In the genomic region with DNA sequence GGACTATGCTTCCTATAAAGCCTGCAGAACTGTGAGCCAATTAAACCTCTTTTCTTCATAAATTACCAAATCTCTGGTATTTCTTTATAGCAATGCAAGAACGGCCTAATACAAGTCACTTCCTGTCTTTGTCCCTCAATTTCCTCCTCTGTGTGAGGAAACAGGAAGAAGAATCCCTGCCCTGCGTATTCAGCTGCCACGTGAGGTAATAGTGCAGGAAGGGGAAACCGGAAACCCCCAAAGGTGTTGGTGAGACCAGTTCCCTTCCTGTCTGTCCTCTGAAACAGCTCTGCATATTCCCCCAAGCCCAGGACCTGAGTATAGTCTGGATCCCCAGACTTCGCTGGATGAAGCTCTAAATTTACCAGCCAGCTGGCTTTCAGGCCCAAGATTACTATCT, we compare ENCODE assay signal across 13 cellular contexts. TPM values are rescaled to one million over a fixed set of nuclear protein-coding genes. Genes with fewer than 3 reads are reported as not detected.
DNase-seq lines count a peak whose midpoint lies in the region; FAIRE-seq and TF ChIP-seq lines count a peak whose summit lies in the region.
"Had no signal": no experiment of that assay in that cellular context is flagged by ENCODE, and none has a peak within 500 bp of the region (broad histone marks: within the 10 kb centered on the region; RNA-seq: fewer than 3 reads in every experiment).

No MANE protein-coding gene starts in this region.

- TF ChIP-seq POLR2A in endothelial cell of umbilical vein (IDR thresholded peaks at IDR 0.05; ENCODE audit: low read depth, low read length) = no peak
- no peak for TF ChIP-seq POLR2A in spleen (IDR thresholded peaks at IDR 0.05)

- peak; percentile 77 for FAIRE-seq in endothelial cell of umbilical vein (lab: Jason Lieb, UNC)
- FAIRE-seq: A549, G401.6 had no signal

- CTCF ChIA-PET in endothelial cell of umbilical vein (lab: Charles Lee) = interaction anchor here (0.8 to 1.4 kb wide), 4 partner anchors 9 to 58 kb away, joined by 3 to 4 read pairs (median 4); a partner anchor contains a TSS

- H3K4me3 ChIP-seq in endothelial cell of umbilical vein (replicated peaks in 1 of 3; ENCODE audit: insufficient read depth in 1 of 3, low read depth in 1 of 3, low read length in 3 of 3) (no peak overlapping the region), spleen (peak overlapping the region in 1 of 8 donors; percentile 32)
- H3K4me3 ChIP-seq: A549, PC-9 had no signal

- no peak for TF ChIP-seq CTCF in endothelial cell of umbilical vein (IDR thresholded peaks at IDR 0.05; ENCODE audit: extremely low read depth in 1 of 2, insufficient read depth in 1 of 2, low read depth in 1 of 2, low read length in 2 of 2)
- TF ChIP-seq CTCF in spleen (IDR thresholded peaks at IDR 0.05 in 8 of 11, conservative IDR thresholded peaks at IDR 0.05 in 3 of 11) = no peak

- peak; percentile 62 for DNase-seq in activated CD8-positive, alpha-beta memory T cell treated with anti-CD3 and anti-CD28 coated beads for 24 hours
- DNase-seq in activated CD8-positive, alpha-beta memory T cell treated with anti-CD3 and anti-CD28 coated beads, Interleukin-2, amount 50 U/mL, for 4 hours = no peak
- DNase-seq in SKM-1 (lab: John Stamatoyannopoulos, UW; ENCODE audit: unreplicated experiment) = peak; percentile 60
- DNase-seq in endothelial cell of umbilical vein (ENCODE audit: low read depth, low spot score) = peak; percentile 46
- no peak for DNase-seq in spleen
- no peak for DNase-seq in hypothalamus (lab: John Stamatoyannopoulos, UW)
- no peak for DNase-seq in NCI-H1436 (lab: John Stamatoyannopoulos, UW)
- no peak for DNase-seq in activated CD4-positive, alpha-beta T cell treated with anti-CD3 and anti-CD28 coated beads for 1 hour
- DNase-seq: amygdala, NCI-H1436 treated with DMSO at 0.1 percent for 48 hours, PC-9 had no signal

- no peaks in the 10 kb centered on the region for H4K20me1 ChIP-seq in endothelial cell of umbilical vein (replicated peaks; ENCODE audit: control insufficient read depth, extremely low read depth, insufficient read depth, low read length)

- H3K4me1 ChIP-seq in endothelial cell of umbilical vein (ENCODE audit: control insufficient read depth, extremely low read depth, insufficient read depth, low read length) (peaks cover 17% of the 10 kb centered on the region), spleen (peaks cover 0 to 29% (median 15%) of the 10 kb centered on the region in 6 donors)
- H3K4me1 ChIP-seq: A549 had no signal

- dilution Hi-C loops in endothelial cell of umbilical vein (cut with MboI; ENCODE audit: extremely low pct_ligation_motif_present, low sequenced_read_pairs) = no loop called here

- intact Hi-C loops in endothelial cell of umbilical vein (cut with micrococcal nuclease) (no loop called here), spleen (cut with DNase I; ENCODE audit: low total_unique reads) (no loop called here)

- H2AFZ ChIP-seq in endothelial cell of umbilical vein (ENCODE audit: low read depth, low read length) = peak overlapping the region; percentile 14
- H2AFZ ChIP-seq: PC-9 had no signal

- no peak overlapping the region for H3K4me2 ChIP-seq in endothelial cell of umbilical vein (ENCODE audit: insufficient read depth, low read length)
- H3K4me2 ChIP-seq: A549, PC-9 had no signal

- H3K9me3 ChIP-seq in endothelial cell of umbilical vein (replicated peaks; ENCODE audit: control insufficient read depth, insufficient read depth, low read length) = no peaks in the 10 kb centered on the region
- peaks cover 0 to 31% (median 26%) of the 10 kb centered on the region in 8 donors for H3K9me3 ChIP-seq in spleen

- no peaks in the 10 kb centered on the region for H3K36me3 ChIP-seq in endothelial cell of umbilical vein (ENCODE audit: control insufficient read depth in 2 of 2, extremely low read depth in 1 of 2, insufficient read depth in 2 of 2, low read length in 2 of 2)
- no peaks in the 10 kb centered on the region for H3K36me3 ChIP-seq in spleen

- no peak overlapping the region for H3K9ac ChIP-seq in endothelial cell of umbilical vein (replicated peaks; ENCODE audit: extremely low read depth, insufficient read depth, low read length)

- H3K27me3 ChIP-seq in endothelial cell of umbilical vein (ENCODE audit: control insufficient read depth in 2 of 2, insufficient read depth in 2 of 2, low read length in 2 of 2) = no peaks in the 10 kb centered on the region
- H3K27me3 ChIP-seq in spleen (replicated peaks in 1 of 7) = no peaks in the 10 kb centered on the region

- no peaks in the 10 kb centered on the region for H3K79me2 ChIP-seq in endothelial cell of umbilical vein (ENCODE audit: control insufficient read depth, insufficient read depth, low read length)

- no TSS peak for BruUV-seq in endothelial cell of umbilical vein (replicated peaks; lab: Mats Ljungman, UMichigan)

- POLR2A ChIA-PET in endothelial cell of umbilical vein (lab: Charles Lee) = interaction anchor here (1.4 kb wide), 1 partner anchor 18 kb away, joined by 5 read pairs; a partner anchor contains a TSS

- no peaks in the 10 kb centered on the region for H3K9me1 ChIP-seq in endothelial cell of umbilical vein (replicated peaks; ENCODE audit: control insufficient read depth, extremely low read depth, insufficient read depth, low read length)

- H3K27ac ChIP-seq in endothelial cell of umbilical vein (ENCODE audit: insufficient read depth, low read depth, low read length) = peak overlapping the region; percentile 66
- H3K27ac ChIP-seq in spleen = peak overlapping the region in 7 of 8 donors; percentile 34 to 78 (median 65)
- H3K27ac ChIP-seq: A549, PC-9 had no signal

- 28 to 38% (median 30%) methylated on average over 5 of the region's 5 CpGs for WGBS in spleen, 5 donors

TF ChIP-seq in endothelial cell of umbilical vein, 7 proteins besides CTCF, POLR2A, EP300 and RAD21:
- peak; percentile 40 for TF ChIP-seq FOS (IDR thresholded peaks at IDR 0.05; ENCODE audit: borderline replicate concordance, insufficient read depth, low read length)
- TF ChIP-seq GATA2 (IDR thresholded peaks at IDR 0.05; ENCODE audit: insufficient read depth, insufficient read length, low read depth, low read length) = peak; percentile 15
- TF ChIP-seq POLR2AphosphoS5 (IDR thresholded peaks at IDR 0.05; ENCODE audit: insufficient read depth, low read depth, low read length) = peak; percentile 67
- TF ChIP-seq EZH2 (IDR thresholded peaks at IDR 0.05; ENCODE audit: borderline replicate concordance, low read depth, low read length, severe bottlenecking) = no peak
- TF ChIP-seq, protein P1, sequence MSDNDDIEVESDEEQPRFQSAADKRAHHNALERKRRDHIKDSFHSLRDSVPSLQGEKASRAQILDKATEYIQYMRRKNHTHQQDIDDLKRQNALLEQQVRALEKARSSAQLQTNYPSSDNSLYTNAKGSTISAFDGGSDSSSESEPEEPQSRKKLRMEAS (IDR thresholded peaks at IDR 0.05; ENCODE audit: insufficient read depth, insufficient read length) = no peak
- peak; percentile 36 for TF ChIP-seq JUN (IDR thresholded peaks at IDR 0.05; ENCODE audit: borderline replicate concordance, insufficient read depth, insufficient read length, low read depth)
- TF ChIP-seq MYC (IDR thresholded peaks at IDR 0.05; ENCODE audit: low read depth, low read length) = no peak

RNA-seq across cellular contexts. Expression of a gene that starts 18.1 kb away (rescaled TPM):
- total RNA-seq in endothelial cell of umbilical vein (57.4 and 63.5 TPM in 2 replicates), spleen (100 to 1,000 TPM in 1 of 7 donors, 10 to 100 TPM in 6; 27.8 to 195 (median 49.8) TPM)
- polyA plus RNA-seq in endothelial cell of umbilical vein (8.2 and 8.5 TPM in 2 replicates), spleen (10 to 100 TPM in 1 of 3 donors, 1 to 10 TPM in 2; 5.0 to 19.1 (median 8.0) TPM)
- polyA plus RNA-seq in endothelial cell of umbilical vein (2011; cell fraction: cytosol; rRNA removed) = 6.6 and 8.0 TPM in 2 replicates
- polyA plus RNA-seq in endothelial cell of umbilical vein (2011; cell fraction: nucleus; rRNA removed) = 49.9 and 53.0 TPM in 2 replicates
- polyA plus RNA-seq in endothelial cell of umbilical vein (2012) = 29.4 and 30.9 TPM in 2 replicates
- polyA minus RNA-seq in endothelial cell of umbilical vein = 19.0 and 27.8 TPM in 2 replicates
- 7.1 TPM for polyA minus RNA-seq in endothelial cell of umbilical vein (2011; cell fraction: cytosol; rRNA and poly(A)+ RNA removed)
- 29.2 and 36.0 TPM in 2 replicates for polyA minus RNA-seq in endothelial cell of umbilical vein (2011; cell fraction: nucleus; rRNA and poly(A)+ RNA removed)

Comparison
In these comparisons a context has a peak if more than half of its experiments do, and no peak if none do; other contexts are left out.
1. DNase-seq: peak in activated CD8-positive, alpha-beta memory T cell treated with anti-CD3 and anti-CD28 coated beads for 24 hours (single experiment), SKM-1 (single experiment) and endothelial cell of umbilical vein (single experiment); none in activated CD8-positive, alpha-beta memory T cell treated with anti-CD3 and anti-CD28 coated beads, Interleukin-2, amount 50 U/mL, for 4 hours (single experiment), spleen (single experiment), hypothalamus (0 of 51), NCI-H1436 (single experiment) and activated CD4-positive, alpha-beta T cell treated with anti-CD3 and anti-CD28 coated beads for 1 hour (single experiment).